Comparison of ENCODE assay signal across 8 cellular contexts in genomic region chr18:45621068-45621511, GRCh38. TPM values are rescaled to one million over a fixed set of nuclear protein-coding genes. Genes with fewer than 3 reads are reported as not detected.
A peak's percentile ranks its signal among the peaks of the same experiment; 100 is the strongest.
DNase-seq lines count a peak whose midpoint lies in the region; ATAC-seq lines count a peak whose summit lies in the region.

No MANE protein-coding gene starts in this region.

- H3K4me1 ChIP-seq in CD4-positive, CD25-positive, alpha-beta regulatory T cell (ENCODE audit: control insufficient read depth, insufficient read depth, low read length, poor library complexity, severe bottlenecking): no peaks in the 10 kb centered on the region

- H3K36me3 Mint-ChIP-seq in CD4-positive, CD25-positive, alpha-beta regulatory T cell: no peaks in the 10 kb centered on the region

- no peak overlapping the region for H3K4me3 ChIP-seq in CD4-positive, CD25-positive, alpha-beta regulatory T cell (ENCODE audit: low read depth, low read length)

- peaks cover 5% of the 10 kb centered on the region for H3K27me3 Mint-ChIP-seq in CD4-positive, CD25-positive, alpha-beta regulatory T cell

- H3K4me1 Mint-ChIP-seq in CD4-positive, CD25-positive, alpha-beta regulatory T cell: no peaks in the 10 kb centered on the region

- H3K27me3 ChIP-seq in CD4-positive, CD25-positive, alpha-beta regulatory T cell (ENCODE audit: control insufficient read depth, insufficient read depth, low read length): peaks cover 5% of the 10 kb centered on the region

- no peak overlapping the region for H3K27ac ChIP-seq in CD4-positive, CD25-positive, alpha-beta regulatory T cell (ENCODE audit: insufficient read depth, low read length, poor library complexity, severe bottlenecking)

- peak; percentile 20 to 59 (median 47) for DNase-seq in CD4-positive, CD25-positive, alpha-beta regulatory T cell
- DNase-seq in KG1 (lab: John Stamatoyannopoulos, UW) (peak; percentile 43), SHP77 (lab: John Stamatoyannopoulos, UW) (peak; percentile 11 to 23), amniotic epithelial cell (ENCODE audit: low read depth) (peak; percentile 16), iPS-NIHi7 (ENCODE audit: extremely low spot score) (peak; percentile 76)
- DNase-seq in stimulated activated CD4-positive, alpha-beta T cell treated with anti-CD3 and anti-CD28 coated beads, Interleukin-2, amount 100 ng/mL, for 24 hours: peak; percentile 36

- H3K9me3 ChIP-seq in CD4-positive, CD25-positive, alpha-beta regulatory T cell (ENCODE audit: control insufficient read depth in 2 of 2, low read length in 2 of 2): no peaks in the 10 kb centered on the region

- H3K27ac Mint-ChIP-seq in CD4-positive, CD25-positive, alpha-beta regulatory T cell: peak overlapping the region in 1 of 3 donors; percentile 74

- no peaks in the 10 kb centered on the region for H3K36me3 ChIP-seq in CD4-positive, CD25-positive, alpha-beta regulatory T cell (ENCODE audit: control insufficient read depth, insufficient read depth, low read length)

- ATAC-seq in CD4-positive, CD25-positive, alpha-beta regulatory T cell (ENCODE audit: low read depth in 2 of 2): peak in 1 of 2 donors; percentile 33
- peak; percentile 74 for ATAC-seq in GM19043 (IDR thresholded peaks at IDR 0.05; ENCODE audit: low read depth, unreplicated experiment)
- no peak for ATAC-seq in HG03097 (IDR thresholded peaks at IDR 0.05; ENCODE audit: low FRiP score, unreplicated experiment)

- no peaks in the 10 kb centered on the region for H3K9me3 Mint-ChIP-seq in CD4-positive, CD25-positive, alpha-beta regulatory T cell

- H3K4me3 Mint-ChIP-seq in CD4-positive, CD25-positive, alpha-beta regulatory T cell: no peak overlapping the region

RNA-seq across cellular contexts. Expression of gene SLC14A2, which starts 5.8 kb away (rescaled TPM):
- 0.20 TPM for total RNA-seq in CD4-positive, CD25-positive, alpha-beta regulatory T cell
- under 1 TPM; 0.21 to 0.59 (median 0.45) TPM for polyA plus RNA-seq in CD4-positive, CD25-positive, alpha-beta regulatory T cell

Comparison
In these comparisons a context has a peak if more than half of its experiments do, and no peak if none do; other contexts are left out.
1. DNase-seq: peak in every context shown above with its lines; median percentile 76 in iPS-NIHi7; 47 in CD4-positive, CD25-positive, alpha-beta regulatory T cell; 43 in KG1; 36 in stimulated activated CD4-positive, alpha-beta T cell treated with anti-CD3 and anti-CD28 coated beads, Interleukin-2, amount 100 ng/mL, for 24 hours; 17 in SHP77; 16 in amniotic epithelial cell.